In the genomic region with DNA sequence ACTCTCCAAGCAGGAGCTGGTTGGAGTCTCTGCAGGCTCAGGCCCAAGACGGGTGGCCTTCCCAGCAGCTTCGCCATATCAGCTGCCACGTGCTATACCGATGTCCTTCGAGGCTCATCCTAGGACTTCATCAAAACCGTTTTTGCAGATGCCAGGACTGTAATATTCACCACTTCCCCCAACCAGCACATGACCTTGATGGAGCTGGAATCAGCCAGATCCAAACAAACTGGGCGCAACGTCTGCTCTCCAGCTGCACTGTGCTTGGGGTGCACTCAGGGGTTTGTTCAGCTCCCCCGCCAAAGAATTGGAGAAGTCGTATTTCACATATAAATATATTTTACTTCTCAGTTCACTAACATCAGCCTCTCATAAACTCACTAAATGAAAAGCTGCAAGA, we compare ENCODE assay signal across 7 cellular contexts.
"Had no signal": no experiment of that assay in that cellular context is flagged by ENCODE, and none has a peak within 500 bp of the region (broad histone marks: within the 10 kb centered on the region; RNA-seq: fewer than 3 reads in every experiment).

No MANE protein-coding gene starts in this region.

- H3K4me3 ChIP-seq: HAP-1 had no signal

- DNase-seq: GOT3, H7, HFFc6, IMR-90, KG1 had no signal

- H3K4me3 Mint-ChIP-seq: HFFc6 had no signal

- H3K36me3 ChIP-seq: HAP-1 had no signal

- ATAC-seq: HCT116 had no signal

- H3K4me1 ChIP-seq: HAP-1 had no signal

- H3K9me3 ChIP-seq: HAP-1 had no signal

- H3K27ac Mint-ChIP-seq: HFFc6 had no signal
